ENCODE assay signal across 8 cellular contexts in genomic region chr1:149849947-149850360, GRCh38. TPM values are rescaled to one million over a fixed set of nuclear protein-coding genes. Genes with fewer than 3 reads are reported as not detected.
A peak's percentile ranks its signal among the peaks of the same experiment; 100 is the strongest.
DNase-seq lines count a peak whose midpoint lies in the region; ATAC-seq, FAIRE-seq and TF ChIP-seq lines count a peak whose summit lies in the region.

No MANE protein-coding gene starts in this region.

- TF ChIP-seq POLR2A in GM19099 (IDR thresholded peaks at IDR 0.05; ENCODE audit: extremely low read depth, insufficient read length, low read depth): peak; percentile 37
- no peak for TF ChIP-seq POLR2A in H1 (IDR thresholded peaks at IDR 0.05; ENCODE audit: control extremely low read depth in 1 of 2, low read depth in 2 of 2, low read length in 2 of 2)

- no peaks in the 10 kb centered on the region for H3K9me3 ChIP-seq in H1 (ENCODE audit: insufficient read depth in 2 of 2, low read depth in 1 of 2, low read length in 1 of 2)
- H3K9me3 ChIP-seq in neural progenitor cell (ENCODE audit: low read depth): no peaks in the 10 kb centered on the region

- H3K4me1 Mint-ChIP-seq in neural progenitor cell: peaks cover 42% of the 10 kb centered on the region

- peak overlapping the region; percentile 42; the same call in 1 of the 2 replicates for H2BK5ac ChIP-seq in H1 (ENCODE audit: low read depth, low read length)

- H3K4me3 ChIP-seq in H1 (ENCODE audit: extremely low read depth in 1 of 4, insufficient read depth in 2 of 4, low read depth in 3 of 4, low read length in 4 of 4): peak overlapping the region; percentile 70 to 92 (median 84)
- H3K4me3 ChIP-seq in neural progenitor cell: peak overlapping the region; percentile 100

- H3K79me2 ChIP-seq in H1 (ENCODE audit: control insufficient read depth in 1 of 2, insufficient read depth in 2 of 2, low read length in 2 of 2) (peaks cover 10 to 52% of the 10 kb centered on the region in 2 experiments; a peak in 3 of 4 replicates), neural progenitor cell (ENCODE audit: low read depth) (peaks cover 52% of the 10 kb centered on the region)

- H4K20me1 ChIP-seq in H1 (replicated peaks in 1 of 2; ENCODE audit: control insufficient read depth in 1 of 2, insufficient read depth in 2 of 2, low read length in 2 of 2): peaks cover 6 to 10% of the 10 kb centered on the region in 2 experiments
- H4K20me1 ChIP-seq in neural progenitor cell (ENCODE audit: low read depth): peaks cover 52% of the 10 kb centered on the region

- FAIRE-seq in RCC 7860 (lab: Jason Lieb, UNC) (no peak), H1 (lab: Jason Lieb, UNC) (no peak)

- no peak for TF ChIP-seq CTCF in H1 (IDR thresholded peaks at IDR 0.05; ENCODE audit: control extremely low read depth in 1 of 3, insufficient read depth in 1 of 3, low read depth in 1 of 3, low read length in 3 of 3)
- TF ChIP-seq CTCF in neural progenitor cell (IDR thresholded peaks at IDR 0.05): no peak

- TF ChIP-seq RAD21 in H1 (IDR thresholded peaks at IDR 0.05 in 1 of 2, conservative IDR thresholded peaks at IDR 0.05 in 1 of 2; ENCODE audit: low read depth in 2 of 2, low read length in 2 of 2): no peak

- CTCF ChIA-PET in H1 (lab: Charles Lee; ENCODE audit: partially characterized antibody): interaction anchor here (1.2 kb wide), 1 partner anchor 38 kb away, joined by 3 read pairs; a partner anchor contains a TSS

- H3K18ac ChIP-seq in H1 (ENCODE audit: extremely low read depth, low read length): 0 out of 2 replicates have a peak overlapping the region, but pooled peaks have one; percentile 9

- no peaks in the 10 kb centered on the region for H3K27me3 Mint-ChIP-seq in neural progenitor cell (ENCODE audit: insufficient read depth, low read depth)

- DNase-seq in RCC 7860 (ENCODE audit: low spot score) (peak; percentile 8), H1 (ENCODE audit: low read depth in 1 of 2, low spot score in 2 of 2) (no peak), neural progenitor cell (ENCODE audit: low spot score) (peak; percentile 24), NCI-H1930 (lab: John Stamatoyannopoulos, UW) (no peak), NCI-H146 (lab: John Stamatoyannopoulos, UW) (no peak)

- H3K27ac Mint-ChIP-seq in neural progenitor cell: peak overlapping the region; percentile 87

- H3K4ac ChIP-seq in H1 (replicated peaks; ENCODE audit: insufficient read length, low read depth, low read length): no peak overlapping the region

- ATAC-seq in GM21717 (IDR thresholded peaks at IDR 0.05; ENCODE audit: unreplicated experiment) (no peak), HG02642 (IDR thresholded peaks at IDR 0.05; ENCODE audit: poor library complexity, unreplicated experiment) (no peak)

- H3K9ac ChIP-seq in H1 (replicated peaks in 1 of 4; ENCODE audit: extremely low read depth in 1 of 4, low read depth in 3 of 4, low read length in 3 of 4): peak overlapping the region; percentile 78 to 98 (median 91)
- H3K9ac ChIP-seq in neural progenitor cell: peak overlapping the region; percentile 79

- peak overlapping the region; percentile 71 to 81 for H3K4me2 ChIP-seq in H1 (ENCODE audit: insufficient read depth in 1 of 2, low read depth in 2 of 2, low read length in 2 of 2)
- H3K4me2 ChIP-seq in neural progenitor cell: peak overlapping the region; percentile 97

- no peak overlapping the region for H2AFZ ChIP-seq in H1 (ENCODE audit: low read length)
- H2AFZ ChIP-seq in neural progenitor cell (replicated peaks): no peak overlapping the region

- H3K4me1 ChIP-seq in H1 (replicated peaks in 1 of 4; ENCODE audit: control insufficient read depth in 3 of 4, insufficient read depth in 4 of 4, low read length in 3 of 4) (peaks cover 0 to 16% (median 6%) of the 10 kb centered on the region in 4 experiments; a peak in 3 of 7 replicates), neural progenitor cell (peaks cover 42% of the 10 kb centered on the region)

- peak overlapping the region; percentile 91 for H3K4me3 Mint-ChIP-seq in neural progenitor cell

- no peak overlapping the region for H3K23ac ChIP-seq in H1 (ENCODE audit: insufficient read length)

- TF ChIP-seq EP300 in H1 (IDR thresholded peaks at IDR 0.05; ENCODE audit: borderline replicate concordance in 1 of 2, low read depth in 2 of 2, low read length in 2 of 2): no peak

- H3K36me3 ChIP-seq in H1 (ENCODE audit: control insufficient read depth in 2 of 4, insufficient read depth in 4 of 4, low read length in 3 of 4) (no peaks in the 10 kb centered on the region; a peak in 1 of 8 replicates), neural progenitor cell (no peaks in the 10 kb centered on the region)

- peaks cover 4% of the 10 kb centered on the region for H3K36me3 Mint-ChIP-seq in neural progenitor cell

- 1% methylated on average over 5 of the region's 9 CpGs; no CpG with 5 or more reads in 1 of the 2 experiments for WGBS in H1 (ENCODE audit: extremely low coverage in 1 of 2, insufficient coverage in 1 of 2, insufficient read length in 1 of 2, insufficient replicate concordance in 2 of 2, low coverage in 1 of 2, low lambda C conversion rate in 2 of 2, missing lambda C conversion rate in 1 of 2), 2 experiments

- no peak overlapping the region for H2AK5ac ChIP-seq in H1 (ENCODE audit: low read depth, low read length)

- H2BK120ac ChIP-seq in H1 (replicated peaks; ENCODE audit: low read depth, low read length): peak overlapping the region; percentile 58

- peak overlapping the region; percentile 57; the same call in 1 of the 2 replicates for H3K27ac ChIP-seq in H1 (ENCODE audit: low read depth, low read length)
- peak overlapping the region; percentile 68 for H3K27ac ChIP-seq in neural progenitor cell

- no peaks in the 10 kb centered on the region for H3K79me1 ChIP-seq in H1 (ENCODE audit: low read depth, low read length)

- no peak overlapping the region for H2BK20ac ChIP-seq in H1 (ENCODE audit: low read length)

- H3K23me2 ChIP-seq in H1 (ENCODE audit: low read depth, low read length): peaks cover 9% of the 10 kb centered on the region

- POLR2A ChIA-PET in H1 (lab: Charles Lee; ENCODE audit: partially characterized antibody): interaction anchor here (1.7 to 8.0 kb wide), 3 partner anchors 37 to 302 kb away, joined by 5 to 278 read pairs (median 8); a partner anchor contains a TSS

- no peak overlapping the region for H4K91ac ChIP-seq in H1 (replicated peaks; ENCODE audit: insufficient read length, low read length)

- H3K56ac ChIP-seq in H1 (replicated peaks; ENCODE audit: insufficient read length, low read depth, low read length): peak overlapping the region; percentile 51

- no peaks in the 10 kb centered on the region for H3K9me3 Mint-ChIP-seq in neural progenitor cell

- H3K27me3 ChIP-seq in H1 (replicated peaks in 1 of 4; ENCODE audit: control insufficient read depth in 3 of 4, extremely low read depth in 1 of 4, insufficient read depth in 3 of 4, low read length in 3 of 4) (no peaks in the 10 kb centered on the region), neural progenitor cell (no peaks in the 10 kb centered on the region)

- peak overlapping the region; percentile 37 for H4K5ac ChIP-seq in H1 (ENCODE audit: insufficient read length, low read depth, low read length)

- peaks cover 36% of the 10 kb centered on the region for H3F3A ChIP-seq in neural progenitor cell (ENCODE audit: low read depth)

- H2BK15ac ChIP-seq in H1 (ENCODE audit: low read length): no peak overlapping the region

- no peak overlapping the region for H4K8ac ChIP-seq in H1 (ENCODE audit: extremely low read depth, insufficient read depth, low read length)

- H3K14ac ChIP-seq in H1 (ENCODE audit: insufficient read length): no peak overlapping the region

- no peak overlapping the region for H2BK12ac ChIP-seq in H1 (ENCODE audit: low read depth, low read length)

TF ChIP-seq in H1, 55 proteins besides CTCF, POLR2A, EP300 and RAD21:
- peak; percentile 67 for TF ChIP-seq TAF7 (optimal IDR thresholded peaks at IDR 0.05; ENCODE audit: borderline replicate concordance, low read depth, low read length)
- no peak for TF ChIP-seq SIX5 (IDR thresholded peaks at IDR 0.05; ENCODE audit: low read depth, low read length)
- peak; percentile 31; the same call in 1 of the 2 replicates for TF ChIP-seq POLR2AphosphoS5 (IDR thresholded peaks at IDR 0.05; ENCODE audit: low read depth, low read length)
- TF ChIP-seq CHD1 (IDR thresholded peaks at IDR 0.05; ENCODE audit: low read depth, low read length): peak; percentile 48
TF ChIP-seq in H1: peak in this region for 3.

RNA-seq across cellular contexts. Expression of gene BOLA1, which starts 49.4 kb away (rescaled TPM):
- 8.1 and 13.1 TPM in 2 replicates for total RNA-seq in H1 (2021; fragmentation: NEBNext Ultra II Directional; extraction: Animal tissue kit (Norgen Biotek cat#: 25700))
- polyA plus RNA-seq in H1 (2011; rRNA removed): 15.4 and 24.6 TPM in 2 replicates
- 21.2 TPM for polyA plus RNA-seq in H1 (2011; cell fraction: cytosol; rRNA removed)
- polyA plus RNA-seq in H1 (2011; cell fraction: nucleus; rRNA removed): 18.4 TPM
- polyA plus RNA-seq in H1 (2012, experiment 1 of 2): 12.6 to 15.9 TPM (median 15.0 TPM) in 4 replicates
- 19.4 TPM for polyA plus RNA-seq in H1 (2012, experiment 2 of 2)
- 9.5 TPM for polyA plus RNA-seq in H1 (2013, experiment 1 of 2)
- polyA plus RNA-seq in H1 (2013, experiment 2 of 2): 9.5 TPM
- polyA minus RNA-seq in H1 (2011; rRNA and poly(A)+ RNA removed): 1.9 and 2.5 TPM in 2 replicates
- 4.9 TPM for polyA minus RNA-seq in H1 (2011; cell fraction: cytosol; rRNA and poly(A)+ RNA removed)
- 13.0 TPM for polyA minus RNA-seq in H1 (2011; cell fraction: nucleus; rRNA and poly(A)+ RNA removed)
- 2.4 and 13.7 TPM in 2 replicates for total RNA-seq in neural progenitor cell (ENCODE audit: low replicate concordance)

Comparison
In these comparisons a context has a peak if more than half of its experiments do, and no peak if none do; other contexts are left out.
1. DNase-seq: peak in RCC 7860 (single experiment) and neural progenitor cell (single experiment); none in H1 (0 of 2), NCI-H1930 (0 of 2) and NCI-H146 (single experiment).